7 cellular contexts compared by ENCODE assay signal in genomic region chr1:120257787-120258105, GRCh38.
A peak's percentile ranks its signal among the peaks of the same experiment; 100 is the strongest.
DNase-seq lines count a peak whose midpoint lies in the region; ATAC-seq and TF ChIP-seq lines count a peak whose summit lies in the region.
"Not testable (repeated sequence)": the region's sequence is repeated elsewhere in the genome, so short reads cannot be mapped to it uniquely, and the experiment has no call there.

No MANE protein-coding gene starts in this region.

- H3K36me3 Mint-ChIP-seq in GM23338 (ENCODE audit: low read depth); activated CD8-positive, alpha-beta memory T cell treated with anti-CD3 and anti-CD28 coated beads, Interleukin-2, amount 10 ng/mL, durations not matched to agents 7 days and 5 days; effector memory CD8-positive, alpha-beta T cell (ENCODE audit: insufficient read depth); naive B cell; stimulated activated naive B cell treated with anti-CD40 and anti-IgM and Interleukin-4, amounts not matched to agents 10 μg/mL and 1 μg/mL and 100 μg/mL, for 72 hours: not testable (repeated sequence)

- H3K27ac ChIP-seq in GM23338 (ENCODE audit: low read depth) = not testable (repeated sequence)

- not testable (repeated sequence) for H3K27me3 Mint-ChIP-seq in GM23338 (ENCODE audit: insufficient read depth, low read depth, poor library complexity); activated CD8-positive, alpha-beta memory T cell treated with anti-CD3 and anti-CD28 coated beads, Interleukin-2, amount 10 ng/mL, durations not matched to agents 7 days and 5 days; effector memory CD8-positive, alpha-beta T cell; naive B cell; stimulated activated naive B cell treated with anti-CD40 and anti-IgM and Interleukin-4, amounts not matched to agents 10 μg/mL and 1 μg/mL and 100 μg/mL, for 72 hours

- not testable (repeated sequence) for H3K79me2 ChIP-seq in GM23338 (replicated peaks; ENCODE audit: insufficient read depth)

- DNase-seq in GM23338 (ENCODE audit: low spot score); activated CD8-positive, alpha-beta memory T cell treated with anti-CD3 and anti-CD28 coated beads, Interleukin-2, amount 10 ng/mL, durations not matched to agents 7 days and 5 days; effector memory CD8-positive, alpha-beta T cell; naive B cell; stimulated activated naive B cell treated with anti-CD40 and anti-IgM and Interleukin-4, amounts not matched to agents 10 μg/mL and 1 μg/mL and 100 μg/mL, for 72 hours: not testable (repeated sequence)
- DNase-seq in left cardiac atrium = peak; percentile 7

- not testable (repeated sequence) for H3K4me3 Mint-ChIP-seq in GM23338; activated CD8-positive, alpha-beta memory T cell treated with anti-CD3 and anti-CD28 coated beads, Interleukin-2, amount 10 ng/mL, durations not matched to agents 7 days and 5 days; effector memory CD8-positive, alpha-beta T cell; naive B cell; stimulated activated naive B cell treated with anti-CD40 and anti-IgM and Interleukin-4, amounts not matched to agents 10 μg/mL and 1 μg/mL and 100 μg/mL, for 72 hours

- not testable (repeated sequence) for H3K9me2 ChIP-seq in GM23338 (ENCODE audit: insufficient read depth)

- CTCF ChIA-PET in activated CD8-positive, alpha-beta memory T cell treated with anti-CD3 and anti-CD28 coated beads, Interleukin-2, amount 10 ng/mL, durations not matched to agents 7 days and 5 days (lab: Charles Lee) = not testable (repeated sequence)

- H3K4me2 ChIP-seq in GM23338 = not testable (repeated sequence)

- intact Hi-C loops in left cardiac atrium (cut with DNase I) = not testable (repeated sequence)

- not testable (repeated sequence) for H3K4me1 Mint-ChIP-seq in GM23338; activated CD8-positive, alpha-beta memory T cell treated with anti-CD3 and anti-CD28 coated beads, Interleukin-2, amount 10 ng/mL, durations not matched to agents 7 days and 5 days; effector memory CD8-positive, alpha-beta T cell (ENCODE audit: low read depth in 2 of 2); naive B cell; stimulated activated naive B cell treated with anti-CD40 and anti-IgM and Interleukin-4, amounts not matched to agents 10 μg/mL and 1 μg/mL and 100 μg/mL, for 72 hours

- not testable (repeated sequence) for H3F3A ChIP-seq in GM23338 (replicated peaks; ENCODE audit: low read depth)

- not testable (repeated sequence) for H3K36me3 ChIP-seq in GM23338 (ENCODE audit: insufficient read depth)

- not testable (repeated sequence) for H2AFZ ChIP-seq in GM23338

- H3K4me3 ChIP-seq in GM23338 = not testable (repeated sequence)

- TF ChIP-seq CTCF in GM23338 (conservative IDR thresholded peaks at IDR 0.05; ENCODE audit: low read depth in 2 of 2) = not testable (repeated sequence)

- H3K27ac Mint-ChIP-seq in GM23338; activated CD8-positive, alpha-beta memory T cell treated with anti-CD3 and anti-CD28 coated beads, Interleukin-2, amount 10 ng/mL, durations not matched to agents 7 days and 5 days; effector memory CD8-positive, alpha-beta T cell; naive B cell; stimulated activated naive B cell treated with anti-CD40 and anti-IgM and Interleukin-4, amounts not matched to agents 10 μg/mL and 1 μg/mL and 100 μg/mL, for 72 hours: not testable (repeated sequence)

- H3K27me3 ChIP-seq in GM23338 (ENCODE audit: insufficient read depth) = not testable (repeated sequence)

- H3K9me3 Mint-ChIP-seq in GM23338; activated CD8-positive, alpha-beta memory T cell treated with anti-CD3 and anti-CD28 coated beads, Interleukin-2, amount 10 ng/mL, durations not matched to agents 7 days and 5 days (ENCODE audit: low read depth); effector memory CD8-positive, alpha-beta T cell; naive B cell; stimulated activated naive B cell treated with anti-CD40 and anti-IgM and Interleukin-4, amounts not matched to agents 10 μg/mL and 1 μg/mL and 100 μg/mL, for 72 hours: not testable (repeated sequence)

- ATAC-seq in GM23338 (peak; percentile 75), SK-N-SH treated with all-trans-retinoic acid at 6 μM for 48 hours (peak; percentile 89), left cardiac atrium (peak; percentile 78 to 96), naive B cell (ENCODE audit: low read depth in 2 of 2) (peak; percentile 32 to 76)
- peak; percentile 47 for ATAC-seq in activated CD8-positive, alpha-beta memory T cell treated with anti-CD3 and anti-CD28 coated beads, Interleukin-2, amount 10 ng/mL, durations not matched to agents 7 days and 5 days
- peak; percentile 19 for ATAC-seq in effector memory CD8-positive, alpha-beta T cell (replicated peaks)
- peak; percentile 46 to 77 for ATAC-seq in stimulated activated naive B cell treated with anti-CD40 and anti-IgM and Interleukin-4, amounts not matched to agents 10 μg/mL and 1 μg/mL and 100 μg/mL, for 72 hours (replicated peaks)

- H4K20me1 ChIP-seq in GM23338 (replicated peaks; ENCODE audit: insufficient read depth) = not testable (repeated sequence)

- H3K4me1 ChIP-seq in GM23338 (ENCODE audit: insufficient read depth) = not testable (repeated sequence)

Comparison
In these comparisons a context has a peak if more than half of its experiments do, and no peak if none do; other contexts are left out.
1. ATAC-seq: peak in every context shown above with its lines; median percentile 89 in SK-N-SH treated with all-trans-retinoic acid at 6 μM for 48 hours; 87 in left cardiac atrium; 75 in GM23338; 62 in stimulated activated naive B cell treated with anti-CD40 and anti-IgM and Interleukin-4, amounts not matched to agents 10 μg/mL and 1 μg/mL and 100 μg/mL, for 72 hours; 54 in naive B cell; 47 in activated CD8-positive, alpha-beta memory T cell treated with anti-CD3 and anti-CD28 coated beads, Interleukin-2, amount 10 ng/mL, durations not matched to agents 7 days and 5 days; 19 in effector memory CD8-positive, alpha-beta T cell.